In genomic region chr17:2029911-2030778, GRCh38 we compare ENCODE assay signal across 8 cellular contexts. TPM values are rescaled to one million over a fixed set of nuclear protein-coding genes. Genes with fewer than 3 reads are reported as not detected.
DNase-seq lines count a peak whose midpoint lies in the region; ATAC-seq, FAIRE-seq and TF ChIP-seq lines count a peak whose summit lies in the region.

Gene DPH1 (plus strand): TSS chr17:2030153. CDS start chr17:2030170, 17 bp downstream.

- no peaks in the 10 kb centered on the region for H3K27me3 ChIP-seq in SU-DHL-6 (ENCODE audit: low read length)
- no peaks in the 10 kb centered on the region for H3K27me3 ChIP-seq in pancreas
- peaks cover 0 to 44% of the 10 kb centered on the region in 2 donors for H3K27me3 ChIP-seq in tibial artery

- H3K36me3 ChIP-seq in ES-I3 (ENCODE audit: insufficient read depth, low read length) (no peaks in the 10 kb centered on the region), HEK293 (ENCODE audit: control insufficient read depth in 2 of 2, insufficient read depth in 1 of 2, low read length in 2 of 2) (peaks cover 0 to 16% of the 10 kb centered on the region in 2 experiments; a peak in 1 of 3 replicates), SU-DHL-6 (ENCODE audit: low read length) (no peaks in the 10 kb centered on the region), pancreas (peaks cover 0 to 6% (median 0%) of the 10 kb centered on the region in 3 donors), tibial artery (peaks cover 0 to 16% (median 10%) of the 10 kb centered on the region in 3 donors)

- H3K4me3 ChIP-seq in HEK293 (ENCODE audit: low read depth, low read length): peak within 1 kb of the TSS; percentile 97
- H3K4me3 ChIP-seq in SU-DHL-6 (ENCODE audit: insufficient read depth, low read length, poor library complexity, severe bottlenecking): peak within 1 kb of the TSS; percentile 80
- H3K4me3 ChIP-seq in pancreas: peak within 1 kb of the TSS; percentile 96 to 100 (median 98)
- peak within 1 kb of the TSS; percentile 87 to 96 for H3K4me3 ChIP-seq in tibial artery

- H3K9me3 Mint-ChIP-seq in activated naive CD8-positive, alpha-beta T cell treated with anti-CD3 and anti-CD28 coated beads, Interleukin-2, amount 10 ng/mL, durations not matched to agents 7 days and 5 days: no peaks in the 10 kb centered on the region

- H3K9me2 ChIP-seq in SU-DHL-6 (replicated peaks; ENCODE audit: insufficient read depth, low read length): no peaks in the 10 kb centered on the region

- no peak for FAIRE-seq in pancreas (lab: Jason Lieb, UNC)

- H3K27me3 Mint-ChIP-seq in activated naive CD8-positive, alpha-beta T cell treated with anti-CD3 and anti-CD28 coated beads, Interleukin-2, amount 10 ng/mL, durations not matched to agents 7 days and 5 days: peaks cover 36% of the 10 kb centered on the region

- intact Hi-C loops in Right ventricle myocardium inferior (cut with DNase I) (no loop called here), pancreas (cut with DNase I) (loop anchor here (5.0 to 10.0 kb wide), 3 partner anchors 115 to 123 kb away; no protein-coding TSS in a partner anchor), tibial artery (cut with DNase I; ENCODE audit: low total_unique reads) (loop anchor here (5.0 to 10.0 kb wide), 3 partner anchors 118 to 375 kb away; partner anchors contain the start of gene TLCD2)

- peak within 1 kb of the TSS; percentile 99 for H3K9ac ChIP-seq in ES-I3 (ENCODE audit: low read depth, low read length)
- peak within 1 kb of the TSS; percentile 66 for H3K9ac ChIP-seq in SU-DHL-6 (ENCODE audit: low read length)

- H3K27ac Mint-ChIP-seq in activated naive CD8-positive, alpha-beta T cell treated with anti-CD3 and anti-CD28 coated beads, Interleukin-2, amount 10 ng/mL, durations not matched to agents 7 days and 5 days: peak within 1 kb of the TSS; percentile 80

- DNase-seq in NCI-H1105 (lab: John Stamatoyannopoulos, UW) (peak; percentile 65), Right ventricle myocardium inferior (ENCODE audit: missing footprints) (peak; percentile 91), pancreas (peak; percentile 84 to 96 (median 92)), tibial artery (peak; percentile 86 to 92)
- DNase-seq in activated naive CD8-positive, alpha-beta T cell treated with anti-CD3 and anti-CD28 coated beads, Interleukin-2, amount 10 ng/mL, durations not matched to agents 7 days and 5 days: peak; percentile 85

- H3K36me3 Mint-ChIP-seq in activated naive CD8-positive, alpha-beta T cell treated with anti-CD3 and anti-CD28 coated beads, Interleukin-2, amount 10 ng/mL, durations not matched to agents 7 days and 5 days: no peaks in the 10 kb centered on the region

- TF ChIP-seq CTCF in HEK293 (tag by site-specific recombination; IDR thresholded peaks at IDR 0.05): no peak; the same call in 1 of the 2 replicates
- TF ChIP-seq CTCF in SU-DHL-6 (IDR thresholded peaks at IDR 0.05; ENCODE audit: insufficient read depth, low read length, poor library complexity, severe bottlenecking): no peak
- peak in 1 of 4 donors; percentile 11 for TF ChIP-seq CTCF in pancreas (IDR thresholded peaks at IDR 0.05)
- no peak for TF ChIP-seq CTCF in tibial artery (IDR thresholded peaks at IDR 0.05)

- peaks cover 8% of the 10 kb centered on the region for H3K4me1 Mint-ChIP-seq in activated naive CD8-positive, alpha-beta T cell treated with anti-CD3 and anti-CD28 coated beads, Interleukin-2, amount 10 ng/mL, durations not matched to agents 7 days and 5 days

- H2AFZ ChIP-seq in SU-DHL-6 (ENCODE audit: low read depth, low read length, severe bottlenecking): peak within 1 kb of the TSS; percentile 95

- peak within 1 kb of the TSS; percentile 84 for H3K27ac ChIP-seq in HEK293 (ENCODE audit: extremely low read depth, low read depth, low read length)
- no peak within 1 kb of the TSS for H3K27ac ChIP-seq in SU-DHL-6 (ENCODE audit: low read depth, low read length)
- peak within 1 kb of the TSS in 3 of 4 donors; percentile 24 to 55 (median 45) for H3K27ac ChIP-seq in pancreas
- H3K27ac ChIP-seq in tibial artery: peak within 1 kb of the TSS; percentile 72 to 77

- POLR2A ChIA-PET in HEK293 (lab: Yijun Ruan, JAX): interaction anchor here (1.6 kb wide), 1 partner anchor 274 kb away, joined by 4 read pairs; the partner anchor contains the start of genes SMG6 and SRR
- POLR2A ChIA-PET in activated naive CD8-positive, alpha-beta T cell treated with anti-CD3 and anti-CD28 coated beads, Interleukin-2, amount 10 ng/mL, durations not matched to agents 7 days and 5 days (lab: Charles Lee): interaction anchor here (1.4 to 3.3 kb wide), 2 partner anchors 11 to 313 kb away, joined by 3 to 13 read pairs; partner anchors contain the start of gene OVCA2

- H3K4me3 Mint-ChIP-seq in activated naive CD8-positive, alpha-beta T cell treated with anti-CD3 and anti-CD28 coated beads, Interleukin-2, amount 10 ng/mL, durations not matched to agents 7 days and 5 days: peak within 1 kb of the TSS; percentile 95

- WGBS in pancreas, 2 donors: 1% methylated on average over 59 of the region's 59 CpGs

- no peaks in the 10 kb centered on the region for H3K79me2 ChIP-seq in SU-DHL-6 (ENCODE audit: insufficient read depth, low read length)

- no peaks in the 10 kb centered on the region for H4K20me1 ChIP-seq in SU-DHL-6 (ENCODE audit: low read depth, low read length)

- H3F3A ChIP-seq in SU-DHL-6 (ENCODE audit: insufficient read depth): no peaks in the 10 kb centered on the region

- peak; percentile 91 for ATAC-seq in activated naive CD8-positive, alpha-beta T cell treated with anti-CD3 and anti-CD28 coated beads, Interleukin-2, amount 10 ng/mL, durations not matched to agents 7 days and 5 days (ENCODE audit: low read depth)
- ATAC-seq in Right ventricle myocardium inferior: peak; percentile 87
- ATAC-seq in pancreas: peak; percentile 87 to 92 (median 88)

- peak within 1 kb of the TSS; percentile 70 for H3K4me2 ChIP-seq in SU-DHL-6 (ENCODE audit: low read depth, low read length, poor library complexity, severe bottlenecking)

- no peaks in the 10 kb centered on the region for H3K9me3 ChIP-seq in ES-I3 (ENCODE audit: control insufficient read depth, insufficient read depth, low read length)
- H3K9me3 ChIP-seq in HEK293 (ENCODE audit: control insufficient read depth, insufficient read depth, low read depth, low read length): no peaks in the 10 kb centered on the region
- H3K9me3 ChIP-seq in SU-DHL-6 (ENCODE audit: insufficient read depth, low read length): no peaks in the 10 kb centered on the region
- H3K9me3 ChIP-seq in pancreas: no peaks in the 10 kb centered on the region
- H3K9me3 ChIP-seq in tibial artery: no peaks in the 10 kb centered on the region

- CTCF ChIA-PET in HEK293 (lab: Yijun Ruan, JAX): interaction anchor here (0.6 to 12.2 kb wide), 8 partner anchors 23 to 309 kb away, joined by 3 to 145 read pairs (median 4); no protein-coding TSS in a partner anchor

- no peaks in the 10 kb centered on the region; the same call in 1 of the 2 replicates for H3K4me1 ChIP-seq in ES-I3 (ENCODE audit: insufficient read depth, low read length)
- H3K4me1 ChIP-seq in HEK293 (ENCODE audit: control insufficient read depth, insufficient read depth, low read length): peaks cover 5% of the 10 kb centered on the region
- H3K4me1 ChIP-seq in pancreas: peaks cover 5 to 13% (median 6%) of the 10 kb centered on the region in 3 donors
- peaks cover 0 to 40% (median 30%) of the 10 kb centered on the region in 4 donors for H3K4me1 ChIP-seq in tibial artery

TF ChIP-seq in HEK293, 187 proteins besides CTCF, POLR2A, EP300 and RAD21 (continues in another document):
- TF ChIP-seq PRDM4 (tag by site-specific recombination; IDR thresholded peaks at IDR 0.05): 0 out of 2 replicates have a peak, but pooled peaks have one; percentile 30
- no peak for TF ChIP-seq SETDB1 (IDR thresholded peaks at IDR 0.05; ENCODE audit: insufficient read length, low read length)
- TF ChIP-seq ZNF639 (tag by site-specific recombination; IDR thresholded peaks at IDR 0.05): peak; percentile 65; the same call in 1 of the 2 replicates
- TF ChIP-seq ZNF302 (tag by site-specific recombination; IDR thresholded peaks at IDR 0.05; ENCODE audit: low read depth): no peak
- peak; percentile 77 for TF ChIP-seq ZXDB (tag by site-specific recombination; IDR thresholded peaks at IDR 0.05)
- 0 out of 2 replicates have a peak, but pooled peaks have one; percentile 48 for TF ChIP-seq ZFP37 (tag by site-specific recombination; IDR thresholded peaks at IDR 0.05)
- peak; percentile 62; the same call in 1 of the 2 replicates for TF ChIP-seq ZNF324 (tag by site-specific recombination; IDR thresholded peaks at IDR 0.05)
- TF ChIP-seq ZNF138 (tag by site-specific recombination; IDR thresholded peaks at IDR 0.05; ENCODE audit: borderline replicate concordance): no peak

RNA-seq across cellular contexts. Expression of gene DPH1, which starts in this region (rescaled TPM):
- 10 to 100 TPM; 45.7 to 46.4 TPM for total RNA-seq in activated naive CD8-positive, alpha-beta T cell treated with anti-CD3 and anti-CD28 coated beads, Interleukin-2, amount 10 ng/mL, durations not matched to agents 7 days and 5 days
- 24.1 TPM for total RNA-seq in Right ventricle myocardium inferior
- total RNA-seq in pancreas: 10 to 100 TPM; 21.8 to 37.7 (median 27.6) TPM
- polyA plus RNA-seq in pancreas: 10 to 100 TPM; 53.3 to 74.4 TPM
